In the genomic region with DNA sequence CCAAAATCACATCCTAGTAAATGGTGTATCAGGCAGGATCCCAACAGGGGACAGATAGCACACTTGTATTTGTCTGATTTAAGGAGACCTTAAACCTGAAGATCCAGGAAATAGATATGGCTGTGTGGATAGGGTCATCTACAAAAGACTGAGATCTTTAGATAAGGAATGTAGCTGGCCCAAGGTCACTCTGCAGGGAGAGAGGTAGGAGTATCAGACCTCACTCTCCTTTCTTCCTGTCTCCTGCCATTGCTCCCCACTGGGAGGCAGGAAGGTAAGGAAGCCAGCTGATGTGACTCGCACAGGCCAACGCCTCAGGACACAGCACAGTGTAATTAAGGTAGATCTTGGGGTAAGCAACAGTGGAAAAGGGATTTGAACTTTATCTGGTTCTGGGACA, we compare ENCODE assay signal across 16 cellular contexts.
DNase-seq lines count a peak whose midpoint lies in the region; ATAC-seq, FAIRE-seq and TF ChIP-seq lines count a peak whose summit lies in the region.
"Had no signal": no experiment of that assay in that cellular context is flagged by ENCODE, and none has a peak within 500 bp of the region (broad histone marks: within the 10 kb centered on the region; RNA-seq: fewer than 3 reads in every experiment).

No MANE protein-coding gene starts in this region.

- H2AFZ ChIP-seq in H9 (ENCODE audit: low read length) (no peak overlapping the region), H1 (ENCODE audit: low read length) (no peak overlapping the region; the same call in 1 of the 2 replicates), neuronal stem cell (ENCODE audit: low read length) (no peak overlapping the region)

- H2BK15ac ChIP-seq in H9 (ENCODE audit: low read depth, low read length) = no peak overlapping the region
- no peak overlapping the region for H2BK15ac ChIP-seq in H1 (ENCODE audit: low read length)
- no peak overlapping the region for H2BK15ac ChIP-seq in neuronal stem cell (ENCODE audit: low read length)

- H3K27me3 Mint-ChIP-seq in H9 (ENCODE audit: low read depth) = no peaks in the 10 kb centered on the region
- H3K27me3 Mint-ChIP-seq: CD4-positive, CD25-positive, alpha-beta regulatory T cell had no signal

- ATAC-seq in GM18505 (IDR thresholded peaks at IDR 0.05; ENCODE audit: unreplicated experiment) = no peak

- H3K36me3 ChIP-seq in H1 (ENCODE audit: control insufficient read depth in 2 of 4, insufficient read depth in 4 of 4, low read length in 3 of 4) = no peaks in the 10 kb centered on the region
- H3K36me3 ChIP-seq in iPS-18a (ENCODE audit: control insufficient read depth, low read depth, low read length) = no peaks in the 10 kb centered on the region
- no peaks in the 10 kb centered on the region for H3K36me3 ChIP-seq in neuronal stem cell (replicated peaks in 1 of 2; ENCODE audit: control insufficient read depth in 2 of 2, insufficient read depth in 2 of 2, low read length in 2 of 2)
- H3K36me3 ChIP-seq: BLaER1 had no signal

- H3K14ac ChIP-seq in H9 (ENCODE audit: insufficient read depth, low read length) (no peak overlapping the region), H1 (ENCODE audit: insufficient read length) (no peak overlapping the region), neuronal stem cell (ENCODE audit: low read length) (no peak overlapping the region)

- H3K23me2 ChIP-seq in H9 (ENCODE audit: insufficient read length, low read depth, low read length, poor library complexity, severe bottlenecking) (no peaks in the 10 kb centered on the region), H1 (ENCODE audit: low read depth, low read length) (no peaks in the 10 kb centered on the region)

- no peak overlapping the region for H3K27ac ChIP-seq in H9 (ENCODE audit: insufficient read length, low read depth, low read length)
- H3K27ac ChIP-seq in H1 (ENCODE audit: low read depth, low read length) = no peak overlapping the region
- no peak overlapping the region for H3K27ac ChIP-seq in iPS-18a (ENCODE audit: low read length)
- H3K27ac ChIP-seq in neuronal stem cell (replicated peaks; ENCODE audit: low read length) = no peak overlapping the region
- H3K27ac ChIP-seq: BLaER1 had no signal

- no peaks in the 10 kb centered on the region for H4K20me1 ChIP-seq in H9 (ENCODE audit: control insufficient read depth, insufficient read depth, insufficient read length)
- no peaks in the 10 kb centered on the region for H4K20me1 ChIP-seq in H1 (replicated peaks in 1 of 2; ENCODE audit: control insufficient read depth in 1 of 2, insufficient read depth in 2 of 2, low read length in 2 of 2)
- H4K20me1 ChIP-seq: BLaER1 had no signal

- H4K91ac ChIP-seq in H9 (ENCODE audit: insufficient read length, low read depth, low read length) (no peak overlapping the region), H1 (replicated peaks; ENCODE audit: insufficient read length, low read length) (peak overlapping the region; percentile 26), neuronal stem cell (ENCODE audit: low read depth, low read length, poor library complexity) (no peak overlapping the region)

- no peak overlapping the region for H3K4me3 ChIP-seq in H1 (ENCODE audit: extremely low read depth in 1 of 4, insufficient read depth in 2 of 4, low read depth in 3 of 4, low read length in 4 of 4)
- peak overlapping the region; percentile 6 for H3K4me3 ChIP-seq in iPS-18a (ENCODE audit: low read length)
- H3K4me3 ChIP-seq in neuronal stem cell (ENCODE audit: low read length in 2 of 2) = no peak overlapping the region
- H3K4me3 ChIP-seq: BLaER1 had no signal

- H3K79me1 ChIP-seq in H9 (ENCODE audit: insufficient read depth, low read depth, low read length, poor library complexity, severe bottlenecking) (no peaks in the 10 kb centered on the region), H1 (ENCODE audit: low read depth, low read length) (no peaks in the 10 kb centered on the region), neuronal stem cell (ENCODE audit: low read depth, low read length) (no peaks in the 10 kb centered on the region)

- H3K4me1 Mint-ChIP-seq in H9 = peaks cover 40 to 44% of the 10 kb centered on the region in 2 experiments
- H3K4me1 Mint-ChIP-seq: CD4-positive, CD25-positive, alpha-beta regulatory T cell had no signal

- no peak overlapping the region for H3K4ac ChIP-seq in H9 (ENCODE audit: low read depth, low read length)
- H3K4ac ChIP-seq in H1 (replicated peaks; ENCODE audit: insufficient read length, low read depth, low read length) = no peak overlapping the region
- no peak overlapping the region for H3K4ac ChIP-seq in neuronal stem cell (ENCODE audit: low read length)

- H4K5ac ChIP-seq in H9 (ENCODE audit: insufficient read length, low read depth, low read length) (no peak overlapping the region), H1 (ENCODE audit: insufficient read length, low read depth, low read length) (no peak overlapping the region)

- no peak overlapping the region for H3K18ac ChIP-seq in H9 (ENCODE audit: insufficient read length, low read depth, low read length)
- H3K18ac ChIP-seq in H1 (ENCODE audit: extremely low read depth, low read length) = peak overlapping the region; percentile 33; the same call in 1 of the 2 replicates
- peak overlapping the region; percentile 24 for H3K18ac ChIP-seq in neuronal stem cell (ENCODE audit: low read length)

- H3K4me2 ChIP-seq in H9 (ENCODE audit: insufficient read depth, insufficient read length, low read length) (no peak overlapping the region), H1 (ENCODE audit: insufficient read depth in 1 of 2, low read depth in 2 of 2, low read length in 2 of 2) (peak overlapping the region in 1 of 2 experiments; percentile 36; a peak in 1 of 4 replicates), neuronal stem cell (ENCODE audit: insufficient read depth, low read length, poor library complexity, severe bottlenecking) (no peak overlapping the region)
- H3K4me2 ChIP-seq: BLaER1 had no signal

- H3K79me2 ChIP-seq in H9 (ENCODE audit: insufficient read depth, low read length) (no peaks in the 10 kb centered on the region), H1 (ENCODE audit: control insufficient read depth in 1 of 2, insufficient read depth in 2 of 2, low read length in 2 of 2) (no peaks in the 10 kb centered on the region)

- peak; percentile 33 for DNase-seq in H9
- no peak for DNase-seq in H1 (ENCODE audit: low read depth in 1 of 2, low spot score in 2 of 2)
- DNase-seq in neuronal stem cell (ENCODE audit: low spot score) = no peak
- DNase-seq in NCI-H526 treated with DMSO at 0.1 percent for 48 hours (lab: John Stamatoyannopoulos, UW) = no peak
- DNase-seq in HT-29 (ENCODE audit: low spot score) = no peak
- DNase-seq: 8988T; AML-193; CD4-positive, CD25-positive, alpha-beta regulatory T cell; DMS53; GF-D8; H7; IMR-90; KBM-7 had no signal

- no peak overlapping the region for H4K8ac ChIP-seq in H9 (replicated peaks; ENCODE audit: insufficient read length, low read depth, low read length)
- no peak overlapping the region for H4K8ac ChIP-seq in H1 (ENCODE audit: extremely low read depth, insufficient read depth, low read length)
- no peak overlapping the region for H4K8ac ChIP-seq in neuronal stem cell (ENCODE audit: low read depth, low read length)

- H3K56ac ChIP-seq in H9 (ENCODE audit: insufficient read length, low read depth, low read length) = no peak overlapping the region
- H3K56ac ChIP-seq in H1 (replicated peaks; ENCODE audit: insufficient read length, low read depth, low read length) = no peak overlapping the region

- peaks cover 2% of the 10 kb centered on the region in 2 experiments; a peak in 4 of 5 replicates for H3K9me3 Mint-ChIP-seq in H9

- H3K27ac Mint-ChIP-seq in H9 = peak overlapping the region in 2 of 3 experiments; percentile 33 to 93; a peak in 3 of 7 replicates
- H3K27ac Mint-ChIP-seq: CD4-positive, CD25-positive, alpha-beta regulatory T cell had no signal

- H3K27me3 ChIP-seq in H9 (ENCODE audit: insufficient read depth, low read length) (no peaks in the 10 kb centered on the region), H1 (replicated peaks in 1 of 4; ENCODE audit: control insufficient read depth in 3 of 4, extremely low read depth in 1 of 4, insufficient read depth in 3 of 4, low read length in 3 of 4) (no peaks in the 10 kb centered on the region), iPS-18a (ENCODE audit: control insufficient read depth, insufficient read depth, low read length) (no peaks in the 10 kb centered on the region), neuronal stem cell (ENCODE audit: control insufficient read depth in 3 of 3, insufficient read depth in 3 of 3, low read depth in 1 of 3, low read length in 3 of 3) (no peaks in the 10 kb centered on the region)
- H3K27me3 ChIP-seq: BLaER1 had no signal

- FAIRE-seq in H1 (lab: Jason Lieb, UNC) = no peak

- TF ChIP-seq EP300 in H1 (IDR thresholded peaks at IDR 0.05; ENCODE audit: borderline replicate concordance in 1 of 2, low read depth in 2 of 2, low read length in 2 of 2) = no peak

- H3K9ac ChIP-seq in H9 (ENCODE audit: extremely low read depth, insufficient read length, low read length) (no peak overlapping the region), H1 (replicated peaks in 1 of 4; ENCODE audit: extremely low read depth in 1 of 4, low read depth in 3 of 4, low read length in 3 of 4) (no peak overlapping the region), iPS-18a (ENCODE audit: low read length) (no peak overlapping the region), neuronal stem cell (ENCODE audit: low read depth, low read length, poor library complexity) (no peak overlapping the region)
- H3K9ac ChIP-seq: BLaER1 had no signal

- H3T11ph ChIP-seq in H9 (ENCODE audit: low read length) = no peak overlapping the region

- no CpG with 5 or more reads among the region's 2 CpGs for WGBS in H9 (ENCODE audit: extremely low coverage, insufficient read length, low lambda C conversion rate)
- WGBS in H1 (ENCODE audit: extremely low coverage in 1 of 2, insufficient coverage in 1 of 2, insufficient read length in 1 of 2, insufficient replicate concordance in 2 of 2, low coverage in 1 of 2, low lambda C conversion rate in 2 of 2, missing lambda C conversion rate in 1 of 2), 2 experiments = 75% methylated on average over 2 of the region's 2 CpGs; no CpG with 5 or more reads in 1 of the 2 experiments
- no CpG with 5 or more reads among the region's 2 CpGs for WGBS in neuronal stem cell (ENCODE audit: extremely low coverage in 2 of 2, insufficient read length in 2 of 2, insufficient replicate concordance in 1 of 2), 2 donors

- CTCF ChIA-PET in H1 (lab: Charles Lee; ENCODE audit: partially characterized antibody) = interaction anchor here (1.3 to 1.7 kb wide), 2 partner anchors 10 to 146 kb away, joined by 4 read pairs; no protein-coding TSS in a partner anchor

- H3K4me3 Mint-ChIP-seq in H9 = no peak overlapping the region

- H3K23ac ChIP-seq in H9 (ENCODE audit: insufficient read length, low read depth, low read length) (no peak overlapping the region), H1 (ENCODE audit: insufficient read length) (no peak overlapping the region), neuronal stem cell (ENCODE audit: low read depth, low read length, poor library complexity) (no peak overlapping the region)

- H2BK120ac ChIP-seq in H9 (ENCODE audit: low read depth, low read length, poor library complexity, severe bottlenecking) (no peak overlapping the region), H1 (replicated peaks; ENCODE audit: low read depth, low read length) (no peak overlapping the region), neuronal stem cell (ENCODE audit: low read depth, low read length) (no peak overlapping the region)

- POLR2A ChIA-PET in H1 (lab: Charles Lee; ENCODE audit: partially characterized antibody) = no interaction called here

- TF ChIP-seq RAD21 in H1 (IDR thresholded peaks at IDR 0.05 in 1 of 2, conservative IDR thresholded peaks at IDR 0.05 in 1 of 2; ENCODE audit: low read depth in 2 of 2, low read length in 2 of 2) = no peak

- no peak overlapping the region for H2BK5ac ChIP-seq in H9 (ENCODE audit: insufficient read length, low read length)
- H2BK5ac ChIP-seq in H1 (ENCODE audit: low read depth, low read length) = no peak overlapping the region
- H2BK5ac ChIP-seq in neuronal stem cell (ENCODE audit: low read length) = no peak overlapping the region

- TF ChIP-seq POLR2A in H1 (IDR thresholded peaks at IDR 0.05; ENCODE audit: control extremely low read depth in 1 of 2, low read depth in 2 of 2, low read length in 2 of 2) (no peak), GM18505 (IDR thresholded peaks at IDR 0.05; ENCODE audit: borderline replicate concordance, extremely low read depth, insufficient read depth, insufficient read length) (no peak)

- H3K36me3 Mint-ChIP-seq in H9 (ENCODE audit: insufficient read depth in 1 of 3, low read depth in 3 of 3) = peaks cover 2 to 3% (median 2%) of the 10 kb centered on the region in 3 experiments
- H3K36me3 Mint-ChIP-seq: CD4-positive, CD25-positive, alpha-beta regulatory T cell had no signal

- H2AK5ac ChIP-seq in H9 (ENCODE audit: insufficient read length, low read length) (no peak overlapping the region), H1 (ENCODE audit: low read depth, low read length) (no peak overlapping the region), neuronal stem cell (ENCODE audit: low read depth, low read length) (no peak overlapping the region)

- H3K4me1 ChIP-seq in H9 (ENCODE audit: insufficient read depth, low read length) = peaks cover 15% of the 10 kb centered on the region; the same call in 1 of the 2 replicates
- H3K4me1 ChIP-seq in H1 (replicated peaks in 1 of 4; ENCODE audit: control insufficient read depth in 3 of 4, insufficient read depth in 4 of 4, low read length in 3 of 4) = peaks cover 0 to 17% (median 5%) of the 10 kb centered on the region in 4 experiments; a peak in 4 of 7 replicates
- H3K4me1 ChIP-seq in iPS-18a (ENCODE audit: control insufficient read depth, low read depth, low read length) = peaks cover 25% of the 10 kb centered on the region
- peaks cover 0 to 2% of the 10 kb centered on the region in 2 donors for H3K4me1 ChIP-seq in neuronal stem cell (ENCODE audit: control insufficient read depth in 2 of 2, insufficient read depth in 1 of 2, low read depth in 1 of 2, low read length in 2 of 2)
- H3K4me1 ChIP-seq: BLaER1 had no signal

- TF ChIP-seq CTCF in H9 (conservative IDR thresholded peaks at IDR 0.05) (no peak), H1 (IDR thresholded peaks at IDR 0.05; ENCODE audit: control extremely low read depth in 1 of 3, insufficient read depth in 1 of 3, low read depth in 1 of 3, low read length in 3 of 3) (no peak)

- no peak overlapping the region for H2BK20ac ChIP-seq in H9 (ENCODE audit: low read depth, low read length, poor library complexity, severe bottlenecking)
- H2BK20ac ChIP-seq in H1 (ENCODE audit: low read length) = no peak overlapping the region

- no peak overlapping the region for H2BK12ac ChIP-seq in H9 (ENCODE audit: insufficient read length, low read depth, low read length)
- peak overlapping the region; percentile 3; the same call in 1 of the 2 replicates for H2BK12ac ChIP-seq in H1 (ENCODE audit: low read depth, low read length)
- H2BK12ac ChIP-seq in neuronal stem cell (ENCODE audit: low read length) = no peak overlapping the region

- H3K9me3 ChIP-seq in H9 (ENCODE audit: control insufficient read depth, low read depth, low read length) (no peaks in the 10 kb centered on the region), H1 (ENCODE audit: insufficient read depth in 2 of 2, low read depth in 1 of 2, low read length in 1 of 2) (peaks cover 0 to under 1% of the 10 kb centered on the region in 2 experiments; a peak in 1 of 4 replicates), iPS-18a (ENCODE audit: control insufficient read depth, low read depth, low read length) (peaks cover 4% of the 10 kb centered on the region), neuronal stem cell (replicated peaks in 1 of 2; ENCODE audit: control insufficient read depth in 2 of 2, insufficient read depth in 1 of 2, low read depth in 1 of 2, low read length in 2 of 2) (no peaks in the 10 kb centered on the region)
